Comparison of ENCODE assay signal across 1 cellular context in genomic region chr12:47896022-47896421, GRCh38.
TF ChIP-seq lines count a peak whose summit lies in the region.

No MANE protein-coding gene starts in this region.

TF ChIP-seq in H1, 55 proteins besides CTCF, POLR2A, EP300 and RAD21:
- TF ChIP-seq YY1 (IDR thresholded peaks at IDR 0.05; ENCODE audit: low read depth, low read length) (no peak), SUZ12 (IDR thresholded peaks at IDR 0.05; ENCODE audit: low read length) (no peak), MAFK (IDR thresholded peaks at IDR 0.05; ENCODE audit: low read depth, low read length) (no peak), NRF1 (IDR thresholded peaks at IDR 0.05; ENCODE audit: low read depth, low read length) (no peak), ZNF274 (IDR thresholded peaks at IDR 0.05; ENCODE audit: borderline replicate concordance, extremely low read depth, low read length) (no peak), TCF12 (IDR thresholded peaks at IDR 0.05; ENCODE audit: low read depth, low read length) (no peak), BACH1 (IDR thresholded peaks at IDR 0.05; ENCODE audit: low read length) (no peak)
